In genomic region chr12:132584472-132584871, GRCh38 we compare ENCODE assay signal across 1 cellular context.
TF ChIP-seq lines count a peak whose summit lies in the region.

No MANE protein-coding gene starts in this region.

TF ChIP-seq in H1, 55 proteins besides CTCF, POLR2A, EP300 and RAD21 (continued from another document):
- no peak for TF ChIP-seq JUND (IDR thresholded peaks at IDR 0.05; ENCODE audit: low read length)
- 0 out of 2 replicates have a peak, but pooled peaks have one; percentile 9 for TF ChIP-seq SUZ12 (IDR thresholded peaks at IDR 0.05; ENCODE audit: low read length)
- no peak for TF ChIP-seq HDAC2 (IDR thresholded peaks at IDR 0.05; ENCODE audit: borderline replicate concordance in 1 of 2, low read depth in 2 of 2, low read length in 2 of 2)
TF ChIP-seq in H1: peak in this region for 2.
